Comparison of ENCODE assay signal across 1 cellular context in the genomic region with DNA sequence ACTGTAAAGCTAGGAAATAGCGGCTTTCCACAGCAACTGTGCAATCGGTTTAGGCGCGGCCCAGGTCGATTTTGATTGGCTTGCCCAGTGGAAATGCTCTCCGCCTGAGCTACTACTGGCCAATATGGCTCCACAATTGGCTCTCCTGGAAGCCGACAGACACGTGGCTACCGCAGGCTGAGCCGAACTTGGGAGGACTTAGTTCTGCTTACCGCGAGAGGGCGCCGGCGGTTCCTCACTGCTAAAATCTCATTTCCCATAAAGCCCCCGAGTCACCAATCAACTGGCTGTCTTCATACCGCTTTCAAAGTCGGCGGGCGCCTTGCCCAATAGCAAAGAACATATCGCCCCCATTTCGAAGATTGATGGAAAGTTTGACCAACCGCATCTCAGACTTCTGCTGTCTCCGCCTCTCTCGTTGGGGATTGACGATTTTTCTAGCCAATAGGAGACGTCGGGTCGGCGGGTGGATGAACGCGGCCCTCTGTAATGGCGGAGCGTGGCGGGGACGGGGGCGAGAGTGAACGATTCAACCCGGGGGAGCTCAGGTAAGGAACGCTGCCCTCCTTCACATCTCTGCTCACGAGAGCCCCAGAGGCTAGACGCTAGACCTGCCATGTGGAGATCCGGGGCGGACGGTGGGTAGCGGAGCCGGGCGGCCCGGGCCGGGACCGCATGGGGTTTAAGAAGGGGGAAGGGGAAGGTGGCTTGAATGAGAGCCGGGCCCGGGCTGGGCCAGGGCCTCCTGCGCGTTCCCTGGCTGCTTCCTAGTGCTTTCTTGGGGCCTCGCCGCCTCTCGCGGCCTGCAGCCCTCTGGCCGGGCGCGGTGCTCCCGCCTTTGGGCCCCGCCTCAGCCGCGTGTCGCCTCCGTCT.
TF ChIP-seq lines count a peak whose summit lies in the region.

A gene (plus strand): TSS at position 473 of the 873 bp plus-strand sequence. CDS start 17 bp downstream, at position 490.

TF ChIP-seq in GM12878, 131 proteins besides CTCF, POLR2A, EP300 and RAD21 (continued from another document and continues in another):
- TF ChIP-seq, protein P1, sequence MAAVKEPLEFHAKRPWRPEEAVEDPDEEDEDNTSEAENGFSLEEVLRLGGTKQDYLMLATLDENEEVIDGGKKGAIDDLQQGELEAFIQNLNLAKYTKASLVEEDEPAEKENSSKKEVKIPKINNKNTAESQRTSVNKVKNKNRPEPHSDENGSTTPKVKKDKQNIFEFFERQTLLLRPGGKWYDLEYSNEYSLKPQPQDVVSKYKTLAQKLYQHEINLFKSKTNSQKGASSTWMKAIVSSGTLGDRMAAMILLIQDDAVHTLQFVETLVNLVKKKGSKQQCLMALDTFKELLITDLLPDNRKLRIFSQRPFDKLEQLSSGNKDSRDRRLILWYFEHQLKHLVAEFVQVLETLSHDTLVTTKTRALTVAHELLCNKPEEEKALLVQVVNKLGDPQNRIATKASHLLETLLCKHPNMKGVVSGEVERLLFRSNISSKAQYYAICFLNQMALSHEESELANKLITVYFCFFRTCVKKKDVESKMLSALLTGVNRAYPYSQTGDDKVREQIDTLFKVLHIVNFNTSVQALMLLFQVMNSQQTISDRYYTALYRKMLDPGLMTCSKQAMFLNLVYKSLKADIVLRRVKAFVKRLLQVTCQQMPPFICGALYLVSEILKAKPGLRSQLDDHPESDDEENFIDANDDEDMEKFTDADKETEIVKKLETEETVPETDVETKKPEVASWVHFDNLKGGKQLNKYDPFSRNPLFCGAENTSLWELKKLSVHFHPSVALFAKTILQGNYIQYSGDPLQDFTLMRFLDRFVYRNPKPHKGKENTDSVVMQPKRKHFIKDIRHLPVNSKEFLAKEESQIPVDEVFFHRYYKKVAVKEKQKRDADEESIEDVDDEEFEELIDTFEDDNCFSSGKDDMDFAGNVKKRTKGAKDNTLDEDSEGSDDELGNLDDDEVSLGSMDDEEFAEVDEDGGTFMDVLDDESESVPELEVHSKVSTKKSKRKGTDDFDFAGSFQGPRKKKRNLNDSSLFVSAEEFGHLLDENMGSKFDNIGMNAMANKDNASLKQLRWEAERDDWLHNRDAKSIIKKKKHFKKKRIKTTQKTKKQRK (IDR thresholded peaks at IDR 0.05; ENCODE audit: low read depth, low read length), result peak; percentile 97
- TF ChIP-seq SMC3 (IDR thresholded peaks at IDR 0.05; ENCODE audit: borderline replicate concordance, low read length) (no peak), ZBED1 (IDR thresholded peaks at IDR 0.05; ENCODE audit: borderline replicate concordance) (no peak), SREBF1 (IDR thresholded peaks at IDR 0.05; ENCODE audit: low read length) (peak; percentile 16; the same call in 1 of the 2 replicates), NFXL1 (IDR thresholded peaks at IDR 0.05; ENCODE audit: borderline replicate concordance) (no peak), MYB (IDR thresholded peaks at IDR 0.05; ENCODE audit: borderline replicate concordance, low read depth, low read length) (no peak), SP1 (IDR thresholded peaks at IDR 0.05; ENCODE audit: low read depth, low read length) (peak; percentile 99), SREBF2 (IDR thresholded peaks at IDR 0.05; ENCODE audit: low read length) (0 out of 2 replicates have a peak, but pooled peaks have one; percentile 49), SIX5 (IDR thresholded peaks at IDR 0.05; ENCODE audit: low read depth, low read length, severe bottlenecking) (no peak), BRCA1 (IDR thresholded peaks at IDR 0.05; ENCODE audit: low read depth, low read length) (peak; percentile 73), ZZZ3 (IDR thresholded peaks at IDR 0.05; ENCODE audit: control insufficient read depth, insufficient read length, low read depth) (no peak), CBX3 (IDR thresholded peaks at IDR 0.05; ENCODE audit: borderline replicate concordance, low read depth) (no peak), RUNX3 (IDR thresholded peaks at IDR 0.05; ENCODE audit: low read length) (peak; percentile 76), ZNF384 (IDR thresholded peaks at IDR 0.05; ENCODE audit: borderline replicate concordance, low read depth, low read length) (no peak), JUNB (IDR thresholded peaks at IDR 0.05) (no peak), RFX5 (IDR thresholded peaks at IDR 0.05; ENCODE audit: low read depth, low read length) (peak; percentile 33; the same call in 1 of the 2 replicates), IKZF1 (conservative IDR thresholded peaks at IDR 0.05) (peak; percentile 33; the same call in 1 of the 2 replicates), EGR1 (IDR thresholded peaks at IDR 0.05; ENCODE audit: borderline replicate concordance in 1 of 2, low read depth in 2 of 2, low read length in 2 of 2) (peak in 1 of 2 experiments; percentile 46; a peak in 1 of 3 replicates), RAD51 (IDR thresholded peaks at IDR 0.05) (peak; percentile 89), WRNIP1 (IDR thresholded peaks at IDR 0.05; ENCODE audit: borderline replicate concordance, low read depth, low read length) (0 out of 2 replicates have a peak, but pooled peaks have one; percentile 52), SUZ12 (IDR thresholded peaks at IDR 0.05; ENCODE audit: unreplicated experiment) (no peak), TAF1 (IDR thresholded peaks at IDR 0.05; ENCODE audit: borderline replicate concordance, low read depth, low read length) (peak; percentile 80), ETV6 (conservative IDR thresholded peaks at IDR 0.05 in 1 of 2, IDR thresholded peaks at IDR 0.05 in 1 of 2; ENCODE audit: borderline replicate concordance in 1 of 2, low read depth in 1 of 2) (no peak), BCL11A (IDR thresholded peaks at IDR 0.05; ENCODE audit: low read depth, low read length) (no peak), TCF12 (IDR thresholded peaks at IDR 0.05; ENCODE audit: low read depth, low read length) (no peak), TCF3 (IDR thresholded peaks at IDR 0.05; ENCODE audit: borderline replicate concordance, insufficient read depth, low read depth, low read length) (no peak)
- TF ChIP-seq, protein P2, sequence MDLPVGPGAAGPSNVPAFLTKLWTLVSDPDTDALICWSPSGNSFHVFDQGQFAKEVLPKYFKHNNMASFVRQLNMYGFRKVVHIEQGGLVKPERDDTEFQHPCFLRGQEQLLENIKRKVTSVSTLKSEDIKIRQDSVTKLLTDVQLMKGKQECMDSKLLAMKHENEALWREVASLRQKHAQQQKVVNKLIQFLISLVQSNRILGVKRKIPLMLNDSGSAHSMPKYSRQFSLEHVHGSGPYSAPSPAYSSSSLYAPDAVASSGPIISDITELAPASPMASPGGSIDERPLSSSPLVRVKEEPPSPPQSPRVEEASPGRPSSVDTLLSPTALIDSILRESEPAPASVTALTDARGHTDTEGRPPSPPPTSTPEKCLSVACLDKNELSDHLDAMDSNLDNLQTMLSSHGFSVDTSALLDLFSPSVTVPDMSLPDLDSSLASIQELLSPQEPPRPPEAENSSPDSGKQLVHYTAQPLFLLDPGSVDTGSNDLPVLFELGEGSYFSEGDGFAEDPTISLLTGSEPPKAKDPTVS (IDR thresholded peaks at IDR 0.05; ENCODE audit: low read depth, low read length), result 0 out of 2 replicates have a peak, but pooled peaks have one; percentile 36
- TF ChIP-seq, protein P3, sequence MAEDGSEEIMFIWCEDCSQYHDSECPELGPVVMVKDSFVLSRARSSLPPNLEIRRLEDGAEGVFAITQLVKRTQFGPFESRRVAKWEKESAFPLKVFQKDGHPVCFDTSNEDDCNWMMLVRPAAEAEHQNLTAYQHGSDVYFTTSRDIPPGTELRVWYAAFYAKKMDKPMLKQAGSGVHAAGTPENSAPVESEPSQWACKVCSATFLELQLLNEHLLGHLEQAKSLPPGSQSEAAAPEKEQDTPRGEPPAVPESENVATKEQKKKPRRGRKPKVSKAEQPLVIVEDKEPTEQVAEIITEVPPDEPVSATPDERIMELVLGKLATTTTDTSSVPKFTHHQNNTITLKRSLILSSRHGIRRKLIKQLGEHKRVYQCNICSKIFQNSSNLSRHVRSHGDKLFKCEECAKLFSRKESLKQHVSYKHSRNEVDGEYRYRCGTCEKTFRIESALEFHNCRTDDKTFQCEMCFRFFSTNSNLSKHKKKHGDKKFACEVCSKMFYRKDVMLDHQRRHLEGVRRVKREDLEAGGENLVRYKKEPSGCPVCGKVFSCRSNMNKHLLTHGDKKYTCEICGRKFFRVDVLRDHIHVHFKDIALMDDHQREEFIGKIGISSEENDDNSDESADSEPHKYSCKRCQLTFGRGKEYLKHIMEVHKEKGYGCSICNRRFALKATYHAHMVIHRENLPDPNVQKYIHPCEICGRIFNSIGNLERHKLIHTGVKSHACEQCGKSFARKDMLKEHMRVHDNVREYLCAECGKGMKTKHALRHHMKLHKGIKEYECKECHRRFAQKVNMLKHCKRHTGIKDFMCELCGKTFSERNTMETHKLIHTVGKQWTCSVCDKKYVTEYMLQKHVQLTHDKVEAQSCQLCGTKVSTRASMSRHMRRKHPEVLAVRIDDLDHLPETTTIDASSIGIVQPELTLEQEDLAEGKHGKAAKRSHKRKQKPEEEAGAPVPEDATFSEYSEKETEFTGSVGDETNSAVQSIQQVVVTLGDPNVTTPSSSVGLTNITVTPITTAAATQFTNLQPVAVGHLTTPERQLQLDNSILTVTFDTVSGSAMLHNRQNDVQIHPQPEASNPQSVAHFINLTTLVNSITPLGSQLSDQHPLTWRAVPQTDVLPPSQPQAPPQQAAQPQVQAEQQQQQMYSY (CRISPR knock-in tag; IDR thresholded peaks at IDR 0.05), result no peak
- TF ChIP-seq, protein P4, sequence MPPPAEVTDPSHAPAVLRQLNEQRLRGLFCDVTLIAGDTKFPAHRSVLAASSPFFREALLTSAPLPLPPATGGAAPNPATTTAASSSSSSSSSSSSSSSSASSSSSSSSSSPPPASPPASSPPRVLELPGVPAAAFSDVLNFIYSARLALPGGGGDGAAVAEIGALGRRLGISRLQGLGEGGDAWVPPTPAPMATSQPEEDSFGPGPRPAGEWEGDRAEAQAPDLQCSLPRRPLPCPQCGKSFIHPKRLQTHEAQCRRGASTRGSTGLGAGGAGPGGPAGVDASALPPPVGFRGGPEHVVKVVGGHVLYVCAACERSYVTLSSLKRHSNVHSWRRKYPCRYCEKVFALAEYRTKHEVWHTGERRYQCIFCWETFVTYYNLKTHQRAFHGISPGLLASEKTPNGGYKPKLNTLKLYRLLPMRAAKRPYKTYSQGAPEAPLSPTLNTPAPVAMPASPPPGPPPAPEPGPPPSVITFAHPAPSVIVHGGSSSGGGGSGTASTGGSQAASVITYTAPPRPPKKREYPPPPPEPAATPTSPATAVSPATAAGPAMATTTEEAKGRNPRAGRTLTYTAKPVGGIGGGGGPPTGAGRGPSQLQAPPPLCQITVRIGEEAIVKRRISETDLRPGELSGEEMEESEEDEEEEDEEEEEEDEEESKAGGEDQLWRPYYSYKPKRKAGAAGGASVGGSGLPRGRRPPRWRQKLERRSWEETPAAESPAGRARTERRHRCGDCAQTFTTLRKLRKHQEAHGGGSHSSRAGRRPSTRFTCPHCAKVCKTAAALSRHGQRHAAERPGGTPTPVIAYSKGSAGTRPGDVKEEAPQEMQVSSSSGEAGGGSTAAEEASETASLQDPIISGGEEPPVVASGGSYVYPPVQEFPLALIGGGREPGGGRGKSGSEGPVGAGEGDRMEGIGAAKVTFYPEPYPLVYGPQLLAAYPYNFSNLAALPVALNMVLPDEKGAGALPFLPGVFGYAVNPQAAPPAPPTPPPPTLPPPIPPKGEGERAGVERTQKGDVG (CRISPR knock-in tag; IDR thresholded peaks at IDR 0.05), result no peak
- TF ChIP-seq, protein P5, sequence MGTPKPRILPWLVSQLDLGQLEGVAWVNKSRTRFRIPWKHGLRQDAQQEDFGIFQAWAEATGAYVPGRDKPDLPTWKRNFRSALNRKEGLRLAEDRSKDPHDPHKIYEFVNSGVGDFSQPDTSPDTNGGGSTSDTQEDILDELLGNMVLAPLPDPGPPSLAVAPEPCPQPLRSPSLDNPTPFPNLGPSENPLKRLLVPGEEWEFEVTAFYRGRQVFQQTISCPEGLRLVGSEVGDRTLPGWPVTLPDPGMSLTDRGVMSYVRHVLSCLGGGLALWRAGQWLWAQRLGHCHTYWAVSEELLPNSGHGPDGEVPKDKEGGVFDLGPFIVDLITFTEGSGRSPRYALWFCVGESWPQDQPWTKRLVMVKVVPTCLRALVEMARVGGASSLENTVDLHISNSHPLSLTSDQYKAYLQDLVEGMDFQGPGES (IDR thresholded peaks at IDR 0.05), result peak; percentile 96
- TF ChIP-seq, protein P6, sequence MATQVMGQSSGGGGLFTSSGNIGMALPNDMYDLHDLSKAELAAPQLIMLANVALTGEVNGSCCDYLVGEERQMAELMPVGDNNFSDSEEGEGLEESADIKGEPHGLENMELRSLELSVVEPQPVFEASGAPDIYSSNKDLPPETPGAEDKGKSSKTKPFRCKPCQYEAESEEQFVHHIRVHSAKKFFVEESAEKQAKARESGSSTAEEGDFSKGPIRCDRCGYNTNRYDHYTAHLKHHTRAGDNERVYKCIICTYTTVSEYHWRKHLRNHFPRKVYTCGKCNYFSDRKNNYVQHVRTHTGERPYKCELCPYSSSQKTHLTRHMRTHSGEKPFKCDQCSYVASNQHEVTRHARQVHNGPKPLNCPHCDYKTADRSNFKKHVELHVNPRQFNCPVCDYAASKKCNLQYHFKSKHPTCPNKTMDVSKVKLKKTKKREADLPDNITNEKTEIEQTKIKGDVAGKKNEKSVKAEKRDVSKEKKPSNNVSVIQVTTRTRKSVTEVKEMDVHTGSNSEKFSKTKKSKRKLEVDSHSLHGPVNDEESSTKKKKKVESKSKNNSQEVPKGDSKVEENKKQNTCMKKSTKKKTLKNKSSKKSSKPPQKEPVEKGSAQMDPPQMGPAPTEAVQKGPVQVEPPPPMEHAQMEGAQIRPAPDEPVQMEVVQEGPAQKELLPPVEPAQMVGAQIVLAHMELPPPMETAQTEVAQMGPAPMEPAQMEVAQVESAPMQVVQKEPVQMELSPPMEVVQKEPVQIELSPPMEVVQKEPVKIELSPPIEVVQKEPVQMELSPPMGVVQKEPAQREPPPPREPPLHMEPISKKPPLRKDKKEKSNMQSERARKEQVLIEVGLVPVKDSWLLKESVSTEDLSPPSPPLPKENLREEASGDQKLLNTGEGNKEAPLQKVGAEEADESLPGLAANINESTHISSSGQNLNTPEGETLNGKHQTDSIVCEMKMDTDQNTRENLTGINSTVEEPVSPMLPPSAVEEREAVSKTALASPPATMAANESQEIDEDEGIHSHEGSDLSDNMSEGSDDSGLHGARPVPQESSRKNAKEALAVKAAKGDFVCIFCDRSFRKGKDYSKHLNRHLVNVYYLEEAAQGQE (IDR thresholded peaks at IDR 0.05; ENCODE audit: low read depth, low read length), result no peak
- TF ChIP-seq, protein P7, sequence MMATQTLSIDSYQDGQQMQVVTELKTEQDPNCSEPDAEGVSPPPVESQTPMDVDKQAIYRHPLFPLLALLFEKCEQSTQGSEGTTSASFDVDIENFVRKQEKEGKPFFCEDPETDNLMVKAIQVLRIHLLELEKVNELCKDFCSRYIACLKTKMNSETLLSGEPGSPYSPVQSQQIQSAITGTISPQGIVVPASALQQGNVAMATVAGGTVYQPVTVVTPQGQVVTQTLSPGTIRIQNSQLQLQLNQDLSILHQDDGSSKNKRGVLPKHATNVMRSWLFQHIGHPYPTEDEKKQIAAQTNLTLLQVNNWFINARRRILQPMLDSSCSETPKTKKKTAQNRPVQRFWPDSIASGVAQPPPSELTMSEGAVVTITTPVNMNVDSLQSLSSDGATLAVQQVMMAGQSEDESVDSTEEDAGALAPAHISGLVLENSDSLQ (IDR thresholded peaks at IDR 0.05), result peak; percentile 100
